8 cellular contexts compared by ENCODE assay signal in the genomic region with DNA sequence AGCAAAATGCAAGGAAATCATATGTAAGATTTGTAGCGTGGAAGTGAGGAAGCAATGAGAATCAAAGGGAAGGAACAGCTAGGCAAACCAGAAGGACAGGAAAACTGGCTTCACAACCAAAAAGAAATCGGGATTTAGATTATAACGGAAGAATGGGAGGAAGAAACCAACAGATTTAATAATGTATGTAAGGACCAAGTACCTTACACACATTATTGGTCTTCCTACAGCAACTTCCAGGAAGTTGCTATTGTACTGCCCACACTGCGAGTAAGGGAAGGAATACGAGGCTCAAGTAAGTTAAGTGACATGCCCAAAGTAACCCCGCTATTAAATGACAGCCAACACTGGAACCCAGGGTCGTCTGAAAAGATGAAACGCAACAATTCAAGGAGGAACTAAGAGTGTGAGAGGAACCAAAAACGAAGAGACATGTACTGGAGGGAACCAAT. TPM values are rescaled to one million over a fixed set of nuclear protein-coding genes. Genes with fewer than 3 reads are reported as not detected.
DNase-seq lines count a peak whose midpoint lies in the region; ATAC-seq and TF ChIP-seq lines count a peak whose summit lies in the region.

No MANE protein-coding gene starts in this region.

- ATAC-seq in GM21381 (IDR thresholded peaks at IDR 0.05; ENCODE audit: unreplicated experiment) = no peak

- peaks cover 17 to 29% of the 10 kb centered on the region in 2 donors for H3K36me3 ChIP-seq in mucosa of rectum (ENCODE audit: control insufficient read depth in 2 of 2, insufficient read depth in 2 of 2, low read length in 2 of 2)

- peaks cover 19% of the 10 kb centered on the region for H3K36me3 Mint-ChIP-seq in HFFc6 (ENCODE audit: low read depth)
- peaks cover 22% of the 10 kb centered on the region for H3K36me3 Mint-ChIP-seq in brain

- H3K4me3 Mint-ChIP-seq in HFFc6 (peak overlapping the region; percentile 91), brain (peak overlapping the region; percentile 96 to 100 (median 97))

- no peaks in the 10 kb centered on the region for H3K9me3 ChIP-seq in mucosa of rectum (ENCODE audit: control insufficient read depth in 2 of 2, low read length in 2 of 2)

- H3K27ac Mint-ChIP-seq in HFFc6 = peak overlapping the region; percentile 99
- peak overlapping the region; percentile 97 to 99 (median 98) for H3K27ac Mint-ChIP-seq in brain

- H3K4me1 ChIP-seq in mucosa of rectum (ENCODE audit: control insufficient read depth in 2 of 2, insufficient read depth in 2 of 2, low read length in 2 of 2) = peaks cover 12 to 15% of the 10 kb centered on the region in 2 donors

- no peak for DNase-seq in AG10803 (ENCODE audit: low read depth)
- DNase-seq in HFFc6 = no peak
- no peak for DNase-seq in GM03348 (ENCODE audit: low spot score)
- DNase-seq in NCI-H187 (lab: John Stamatoyannopoulos, UW) = no peak
- DNase-seq in effector CD4-positive, alpha-beta T cell = no peak

- H3K4me1 Mint-ChIP-seq in HFFc6 (ENCODE audit: low read depth) (peaks cover 9% of the 10 kb centered on the region), brain (peaks cover 22% of the 10 kb centered on the region)

- peak overlapping the region; percentile 96 to 97 for H3K27ac ChIP-seq in mucosa of rectum (ENCODE audit: low read depth in 2 of 2, low read length in 2 of 2)

- H3K27me3 Mint-ChIP-seq in HFFc6 (ENCODE audit: insufficient read depth) (peaks cover 5% of the 10 kb centered on the region; the same call in 1 of the 2 replicates), brain (peaks cover 3% of the 10 kb centered on the region)

- peak overlapping the region; percentile 86 for H3K4me3 ChIP-seq in AG10803 (ENCODE audit: low read length)
- peak overlapping the region; percentile 89 to 98 for H3K4me3 ChIP-seq in mucosa of rectum (ENCODE audit: low read length in 2 of 2)

- TF ChIP-seq CTCF in AG10803 (conservative IDR thresholded peaks at IDR 0.05; ENCODE audit: low read length) (no peak), HFFc6 (IDR thresholded peaks at IDR 0.05) (no peak), brain (conservative IDR thresholded peaks at IDR 0.05) (no peak)

- H3K27me3 ChIP-seq in mucosa of rectum (ENCODE audit: control insufficient read depth in 2 of 2, insufficient read depth in 2 of 2, low read length in 2 of 2) = no peaks in the 10 kb centered on the region

- peak overlapping the region; percentile 87 to 92 for H3K9ac ChIP-seq in mucosa of rectum (ENCODE audit: low read depth in 1 of 2, low read length in 2 of 2)

- H3K9me3 Mint-ChIP-seq in HFFc6 = no peaks in the 10 kb centered on the region
- H3K9me3 Mint-ChIP-seq in brain = peaks cover 0 to 3% (median 0%) of the 10 kb centered on the region in 5 experiments

RNA-seq across cellular contexts. Expression of gene TXN2, which starts 0.5 kb away (rescaled TPM):
- 100 to 1,000 TPM in 2 of 6 experiments, 10 to 100 TPM in 4; 90.3 to 109 (median 96.1) TPM for total RNA-seq in HFFc6 (2021; fragmentation: NEBNext Ultra II Directional; extraction: Animal tissue kit (Norgen Biotek cat#: 25700))
- 126 TPM for polyA plus RNA-seq in brain (ENCODE audit: insufficient read depth, low read depth, low replicate concordance)

RNA-seq across cellular contexts. Expression of gene FOXRED2, which starts 25.9 kb away (rescaled TPM):
- total RNA-seq in HFFc6 (2021; fragmentation: NEBNext Ultra II Directional; extraction: Animal tissue kit (Norgen Biotek cat#: 25700)) = 1 to 10 TPM; 2.8 to 4.7 (median 4.2) TPM
- 95.4 TPM for polyA plus RNA-seq in brain (ENCODE audit: insufficient read depth, low read depth, low replicate concordance)

RNA-seq across cellular contexts. Expression of gene EIF3D, which starts 48.0 kb away (rescaled TPM):
- 100 to 1,000 TPM; 163 to 177 (median 172) TPM for total RNA-seq in HFFc6 (2021; fragmentation: NEBNext Ultra II Directional; extraction: Animal tissue kit (Norgen Biotek cat#: 25700))
- 173 TPM for polyA plus RNA-seq in brain (ENCODE audit: insufficient read depth, low read depth, low replicate concordance)
